15 cellular contexts compared by ENCODE assay signal in the genomic region with DNA sequence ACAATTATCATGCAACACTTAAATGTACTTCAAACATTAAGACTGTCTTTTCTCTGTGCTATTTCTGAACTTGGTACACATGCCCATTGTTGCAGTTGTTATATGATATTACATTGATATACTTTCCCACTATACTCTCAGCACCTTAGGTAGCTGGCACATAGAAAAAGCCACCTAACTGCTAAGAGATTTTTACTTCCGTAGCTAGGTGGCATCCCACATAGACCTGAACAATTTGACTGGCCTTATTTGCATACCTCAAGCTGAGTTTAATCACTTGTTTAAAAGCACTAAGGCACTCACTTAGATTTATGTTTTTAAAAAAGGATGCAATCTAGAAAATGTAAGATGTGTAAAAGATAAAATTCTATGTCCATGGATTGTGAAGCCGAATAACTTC.
A peak's percentile ranks its signal among the peaks of the same experiment; 100 is the strongest.
DNase-seq lines count a peak whose midpoint lies in the region; ATAC-seq and TF ChIP-seq lines count a peak whose summit lies in the region.
"Had no signal": no experiment of that assay in that cellular context is flagged by ENCODE, and none has a peak within 500 bp of the region (broad histone marks: within the 10 kb centered on the region; RNA-seq: fewer than 3 reads in every experiment).

No MANE protein-coding gene starts in this region.

- BruUV-seq in A673 (replicated peaks; lab: Mats Ljungman, UMichigan): no TSS peak

- CTCF ChIA-PET in A673 (lab: Charles Lee): no interaction called here

- peak; percentile 93 for ATAC-seq in GM18867 (IDR thresholded peaks at IDR 0.05; ENCODE audit: unreplicated experiment)
- peak; percentile 51 for ATAC-seq in GM21619 (IDR thresholded peaks at IDR 0.05; ENCODE audit: unreplicated experiment)
- peak; percentile 66 for ATAC-seq in HG03159 (IDR thresholded peaks at IDR 0.05; ENCODE audit: unreplicated experiment)
- ATAC-seq: stimulated activated naive CD8-positive, alpha-beta T cell treated with anti-CD3 and anti-CD28 coated beads, Interleukin-15, Interleukin-2, amounts not matched to agents 100 U/mL and 50 U/mL, for 24 hours had no signal

- H3K4me3 ChIP-seq in A673 (ENCODE audit: low read depth, low read length, poor library complexity, severe bottlenecking): no peak overlapping the region
- no peak overlapping the region for H3K4me3 ChIP-seq in osteoblast (ENCODE audit: insufficient read depth, low read length)
- H3K4me3 ChIP-seq: adrenal gland, BLaER1 had no signal

- H3K27me3 ChIP-seq in A673 (replicated peaks; ENCODE audit: insufficient read depth, low read depth, low read length, poor library complexity) (peaks cover 3% of the 10 kb centered on the region), osteoblast (ENCODE audit: insufficient read depth, low read length) (no peaks in the 10 kb centered on the region)
- H3K27me3 ChIP-seq: adrenal gland, BLaER1 had no signal

- POLR2A ChIA-PET in A673 (lab: Charles Lee; ENCODE audit: low non-redundant PET): no interaction called here

- intact Hi-C loops in A673 (cut with micrococcal nuclease; ENCODE audit: unreplicated experiment): no loop called here

- H3K79me2 ChIP-seq in osteoblast (ENCODE audit: insufficient read depth, low read length): no peaks in the 10 kb centered on the region

- H3K4me2 ChIP-seq in osteoblast (ENCODE audit: insufficient read depth, low read length): no peak overlapping the region
- H3K4me2 ChIP-seq: BLaER1 had no signal

- H2AFZ ChIP-seq in osteoblast (ENCODE audit: low read length): no peak overlapping the region

- peaks cover 7% of the 10 kb centered on the region for H3K4me1 ChIP-seq in A673 (ENCODE audit: insufficient read depth, low read length, poor library complexity, severe bottlenecking)
- H3K4me1 ChIP-seq in osteoblast (ENCODE audit: insufficient read depth, low read length): no peaks in the 10 kb centered on the region
- H3K4me1 ChIP-seq: adrenal gland, BLaER1 had no signal

- H3K36me3 ChIP-seq in A673 (ENCODE audit: insufficient read depth, low read length, poor library complexity, severe bottlenecking) (no peaks in the 10 kb centered on the region), osteoblast (ENCODE audit: insufficient read depth, low read length) (no peaks in the 10 kb centered on the region)
- H3K36me3 ChIP-seq: adrenal gland, BLaER1 had no signal

- H3K9me3 ChIP-seq in A673 (ENCODE audit: low read depth, low read length, poor library complexity, severe bottlenecking): no peaks in the 10 kb centered on the region
- H3K9me3 ChIP-seq in osteoblast (ENCODE audit: low read depth, low read length): no peaks in the 10 kb centered on the region
- H3K9me3 ChIP-seq: adrenal gland, BLaER1 had no signal

- TF ChIP-seq CTCF in A673 (conservative IDR thresholded peaks at IDR 0.05; ENCODE audit: low read depth, low read length): no peak
- no peak for TF ChIP-seq CTCF in osteoblast (IDR thresholded peaks at IDR 0.05; ENCODE audit: extremely low read depth, low read depth, low read length)

- no peaks in the 10 kb centered on the region for H4K20me1 ChIP-seq in osteoblast (ENCODE audit: insufficient read depth, low read length)
- H4K20me1 ChIP-seq: BLaER1 had no signal

- DNase-seq in SW480 (ENCODE audit: low spot score) (peak; percentile 2), DMS 273 treated with DMSO at 0.1 percent for 48 hours (lab: John Stamatoyannopoulos, UW) (no peak), A673 (ENCODE audit: low spot score) (no peak), osteoblast (ENCODE audit: insufficient read length, low spot score, missing footprints) (no peak), ecto neural progenitor cell (ENCODE audit: low spot score) (no peak)
- DNase-seq: adrenal gland; cortex of kidney; Kasumi-1; NCI-H446 treated with DMSO at 0.1 percent for 48 hours; stimulated activated naive CD8-positive, alpha-beta T cell treated with anti-CD3 and anti-CD28 coated beads, Interleukin-15, Interleukin-2, amounts not matched to agents 100 U/mL and 50 U/mL, for 24 hours had no signal

- H3K27ac ChIP-seq in A673 (ENCODE audit: low read depth, low read length, poor library complexity, severe bottlenecking): no peak overlapping the region
- H3K27ac ChIP-seq in osteoblast (ENCODE audit: low read depth, low read length): no peak overlapping the region
- H3K27ac ChIP-seq: adrenal gland, BLaER1, RWPE1 had no signal
